Comparison of ENCODE assay signal across 10 cellular contexts in the genomic region with DNA sequence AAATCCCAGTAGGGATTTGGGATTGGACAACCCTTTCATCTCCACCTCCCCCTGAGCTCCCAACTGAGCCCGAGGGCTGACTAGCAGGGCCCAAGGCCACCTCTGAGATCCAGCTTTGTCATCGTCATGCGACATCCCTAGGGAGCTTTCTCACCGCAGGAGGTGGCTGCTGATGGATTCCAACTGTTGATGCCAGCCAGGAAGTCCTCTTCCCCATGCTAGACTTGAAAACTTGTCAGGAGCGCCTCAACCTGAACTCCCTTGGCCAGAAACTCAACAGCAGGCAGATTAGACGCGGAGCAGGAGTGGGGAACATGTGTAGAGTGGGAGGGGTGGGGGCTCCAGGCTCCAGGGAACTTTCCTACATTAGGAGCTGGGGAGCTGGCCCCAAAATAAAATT. TPM values are rescaled to one million over a fixed set of nuclear protein-coding genes. Genes with fewer than 3 reads are reported as not detected.
DNase-seq lines count a peak whose midpoint lies in the region; ATAC-seq, FAIRE-seq and TF ChIP-seq lines count a peak whose summit lies in the region.
"Had no signal": no experiment of that assay in that cellular context is flagged by ENCODE, and none has a peak within 500 bp of the region (broad histone marks: within the 10 kb centered on the region; RNA-seq: fewer than 3 reads in every experiment).

No MANE protein-coding gene starts in this region.

- H2BK15ac ChIP-seq in mesendoderm (replicated peaks; ENCODE audit: low read depth) = no peak overlapping the region

- H3K4me3 ChIP-seq in ACC112 (ENCODE audit: low read depth, low read length) = no peak overlapping the region
- no peak overlapping the region for H3K4me3 ChIP-seq in K562
- H3K4me3 ChIP-seq in mesendoderm (ENCODE audit: low read length) = no peak overlapping the region
- H3K4me3 ChIP-seq: mucosa of descending colon had no signal

- H3K56ac ChIP-seq in mesendoderm (ENCODE audit: low read length) = no peak overlapping the region

- H2AFZ ChIP-seq in ACC112 (ENCODE audit: low read length, unreplicated experiment) (no peak overlapping the region), K562 (ENCODE audit: low read depth, low read length) (no peak overlapping the region; the same call in 1 of the 2 replicates)

- no peak overlapping the region for H3K4ac ChIP-seq in mesendoderm (ENCODE audit: low read depth, low read length)

- CTCF ChIA-PET in K562 (lab: Yijun Ruan, JAX; ENCODE audit: low intra/inter-chr PET ratio) = interaction anchor here (0.7 kb wide), 1 partner anchor 26 kb away, joined by 3 read pairs; no protein-coding TSS in a partner anchor

- peaks cover 3% of the 10 kb centered on the region; the same call in 1 of the 2 replicates for H3K27me3 ChIP-seq in ACC112 (ENCODE audit: insufficient read depth, low read length)
- peaks cover 11 to 25% of the 10 kb centered on the region in 2 experiments for H3K27me3 ChIP-seq in K562 (ENCODE audit: control insufficient read depth in 2 of 2, insufficient read depth in 2 of 2, low read length in 2 of 2)
- H3K27me3 ChIP-seq in mesendoderm (ENCODE audit: insufficient read depth, low read length, poor library complexity) = no peaks in the 10 kb centered on the region

- TF ChIP-seq POLR2A in K562 (conservative IDR thresholded peaks at IDR 0.05) = no peak

- no peak for TF ChIP-seq RAD21 in K562 (CRISPR knock-in tag; conservative IDR thresholded peaks at IDR 0.05 in 1 of 2, IDR thresholded peaks at IDR 0.05 in 1 of 2)

- WGBS in K562 (ENCODE audit: insufficient coverage, low coverage, missing lambda C conversion rate) = 49% methylated on average over 7 of the region's 7 CpGs
- no CpG with 5 or more reads among the region's 7 CpGs for whole genome bisulfite sequencing in mesendoderm (ENCODE audit: extremely low coverage, insufficient coverage, low lambda C conversion rate)

- no peaks in the 10 kb centered on the region for H3K79me1 ChIP-seq in mesendoderm (ENCODE audit: low read length)

- no peaks in the 10 kb centered on the region for H4K20me1 ChIP-seq in K562 (replicated peaks; ENCODE audit: control insufficient read depth, insufficient read depth, low read length)

- H3K4me1 ChIP-seq in ACC112 (ENCODE audit: control insufficient read depth, insufficient read depth, low read length, unreplicated experiment) (no peaks in the 10 kb centered on the region), K562 (replicated peaks in 1 of 2; ENCODE audit: control insufficient read depth in 2 of 2, insufficient read depth in 2 of 2, low read length in 2 of 2) (peaks cover 0 to 8% of the 10 kb centered on the region in 2 experiments; a peak in 2 of 5 replicates), mesendoderm (ENCODE audit: control insufficient read depth, low read depth, low read length) (no peaks in the 10 kb centered on the region)

- no TSS peak for BruUV-seq in K562 (replicated peaks; lab: Mats Ljungman, UMichigan)

- TF ChIP-seq EP300 in K562 (IDR thresholded peaks at IDR 0.05; ENCODE audit: low read length) = no peak

- in situ Hi-C loops in K562 (cut with MboI) = no loop called here

- H2AK5ac ChIP-seq in mesendoderm (ENCODE audit: low read length) = no peak overlapping the region

- H3K23ac ChIP-seq in mesendoderm (ENCODE audit: low read length) = no peak overlapping the region

- H3K9ac ChIP-seq in K562 (ENCODE audit: insufficient read depth in 1 of 2, low read depth in 2 of 2, low read length in 2 of 2) (no peak overlapping the region), mesendoderm (ENCODE audit: low read length) (no peak overlapping the region)

- no peak for FAIRE-seq in K562 (lab: Jason Lieb, UNC)

- H3K36me3 ChIP-seq in ACC112 (ENCODE audit: insufficient read depth, low read length) (no peaks in the 10 kb centered on the region), K562 (ENCODE audit: control insufficient read depth, insufficient read depth, low read length) (no peaks in the 10 kb centered on the region), mesendoderm (ENCODE audit: control insufficient read depth, insufficient read depth, low read length) (no peaks in the 10 kb centered on the region)

- H3K4me2 ChIP-seq in K562 (ENCODE audit: insufficient read depth, low read length) = no peak overlapping the region
- H3K4me2 ChIP-seq in mesendoderm (ENCODE audit: low read length) = no peak overlapping the region

- peak overlapping the region; percentile 28; the same call in 1 of the 2 replicates for H3K27ac ChIP-seq in ACC112 (ENCODE audit: low read depth, low read length)
- H3K27ac ChIP-seq in K562 (ENCODE audit: extremely low read depth, low read depth, low read length) = no peak overlapping the region
- no peak overlapping the region for H3K27ac ChIP-seq in mesendoderm (ENCODE audit: low read depth, low read length)

- no peak for TF ChIP-seq CTCF in K562 (IDR thresholded peaks at IDR 0.05 in 2 of 3, conservative IDR thresholded peaks at IDR 0.05 in 1 of 3; ENCODE audit: insufficient read depth in 2 of 3, low read depth in 1 of 3, low read length in 3 of 3)

- no peak overlapping the region for H4K5ac ChIP-seq in mesendoderm (ENCODE audit: low read length)

- no peak overlapping the region for H2BK120ac ChIP-seq in mesendoderm (ENCODE audit: low read depth, low read length)

- POLR2A ChIA-PET in K562 (lab: Yijun Ruan, JAX) = interaction anchor here (1.1 kb wide), 1 partner anchor 26 kb away, joined by 3 read pairs; no protein-coding TSS in a partner anchor

- no peak overlapping the region for H3K18ac ChIP-seq in mesendoderm (ENCODE audit: low read length)

- DNase-seq in ELF-1 (ENCODE audit: low read depth, low spot score) (peak; percentile 31), K562 (ENCODE audit: extremely low read depth in 1 of 4, low spot score in 3 of 4) (no peak), mesendoderm (peak; percentile 34), NCI-H1092 treated with DMSO at 0.1 percent for 48 hours (lab: John Stamatoyannopoulos, UW) (no peak)
- DNase-seq: stimulated activated naive CD8-positive, alpha-beta T cell treated with anti-CD3 and anti-CD28 coated beads, Interleukin-15, amount 100 ng/mL, for 72 hours had no signal

- peak; percentile 10; the same call in 1 of the 3 replicates for ATAC-seq in K562
- no peak for ATAC-seq in HG03159 (IDR thresholded peaks at IDR 0.05; ENCODE audit: unreplicated experiment)
- ATAC-seq in GM18520 (IDR thresholded peaks at IDR 0.05; ENCODE audit: unreplicated experiment) = no peak
- no peak for ATAC-seq in GM19397 (IDR thresholded peaks at IDR 0.05; ENCODE audit: unreplicated experiment)
- ATAC-seq: stimulated activated naive CD8-positive, alpha-beta T cell treated with anti-CD3 and anti-CD28 coated beads, Interleukin-15, amount 100 ng/mL, for 72 hours had no signal

- H3K9me3 ChIP-seq in K562 (replicated peaks; ENCODE audit: control insufficient read depth, insufficient read depth, low read depth, low read length) = no peaks in the 10 kb centered on the region
- H3K9me3 ChIP-seq: mucosa of descending colon had no signal

- H4K8ac ChIP-seq in mesendoderm (ENCODE audit: low read depth, low read length) = no peak overlapping the region

- H3K79me2 ChIP-seq in ACC112 (ENCODE audit: control insufficient read depth, insufficient read depth, low read length, unreplicated experiment) = no peaks in the 10 kb centered on the region
- no peaks in the 10 kb centered on the region for H3K79me2 ChIP-seq in K562 (ENCODE audit: control insufficient read depth, insufficient read depth, low read length)
- H3K79me2 ChIP-seq in mesendoderm (ENCODE audit: control insufficient read depth, insufficient read depth, low read length) = no peaks in the 10 kb centered on the region

- intact Hi-C loops in K562 (cut with micrococcal nuclease) = no loop called here

- no peak overlapping the region for H2BK5ac ChIP-seq in mesendoderm (ENCODE audit: low read length)

- no peaks in the 10 kb centered on the region for H3K9me1 ChIP-seq in K562 (ENCODE audit: control insufficient read depth, insufficient read depth, low read length)

TF ChIP-seq in K562, 482 proteins besides CTCF, POLR2A, EP300 and RAD21:
- TF ChIP-seq MAFG (tag; conservative IDR thresholded peaks at IDR 0.05) (0 out of 2 replicates have a peak, but pooled peaks have one; percentile 16), BRF1 (IDR thresholded peaks at IDR 0.05; ENCODE audit: borderline replicate concordance, extremely low read depth, insufficient read length) (no peak)
TF ChIP-seq in K562: peak in this region for 1.

RNA-seq across cellular contexts. Expression of a gene that starts 34.3 kb away (rescaled TPM):
- 0.76 and 1.1 TPM in 2 replicates for total RNA-seq in K562 (2011; cell fraction: chromatin; rRNA removed; ENCODE audit: low replicate concordance)
- 0.79 and 0.83 TPM in 2 replicates for total RNA-seq in K562 (2011; cell fraction: nucleolus; rRNA removed)
- 0.69 and 0.88 TPM in 2 replicates for total RNA-seq in K562 (2011; cell fraction: nucleoplasm; rRNA removed)
- total RNA-seq in K562 (2014; rRNA removed) (0.32 and 0.37 TPM in 2 replicates), K562 (2014; rRNA removed; fragmentation: Illumina TruSeq; extraction: Trizol) (0.11 and 0.16 TPM in 2 replicates), K562 (2015; rRNA removed; fragmentation: Illumina TruSeq; extraction: Trizol) (0.07 and 0.11 TPM in 2 replicates), K562 (2021) (0.34 and 0.40 TPM in 2 replicates)
- polyA plus RNA-seq in K562 (2011; rRNA removed) (0.25 and 0.35 TPM in 2 replicates), K562 (2014; fragmentation: Illumina TruSeq; extraction: Trizol) (0.19 and 0.24 TPM in 2 replicates), K562 (2014; fragmentation: Nextera tagmentation; extraction: Ambion mirVana) (under 1 TPM; 0.01 to 0.03 TPM), K562 (2014; rRNA removed) (0.20 and 0.40 TPM in 2 replicates)
- polyA plus RNA-seq in K562 (2011; cell fraction: cytosol; rRNA removed) = 0.44 and 0.69 TPM in 2 replicates
- 0.43 and 0.48 TPM in 2 replicates for polyA plus RNA-seq in K562 (2011; cell fraction: nucleus; rRNA removed)
- polyA plus RNA-seq in K562 (2012) = 0.21 and 0.26 TPM in 2 replicates
- 0.63 and 1.0 TPM in 2 replicates for polyA minus RNA-seq in K562 (2011; rRNA and poly(A)+ RNA removed)
- polyA minus RNA-seq in K562 (2011; cell fraction: cytosol; rRNA and poly(A)+ RNA removed) = 0.38 and 0.91 TPM in 2 replicates
- 0.13 and 0.78 TPM in 2 replicates for polyA minus RNA-seq in K562 (2011; cell fraction: nucleus; rRNA and poly(A)+ RNA removed)
- 7.1 TPM for polyA plus RNA-seq in mesendoderm (2013, experiment 1 of 2)
- 6.9 TPM for polyA plus RNA-seq in mesendoderm (2013, experiment 2 of 2)

Comparison
In these comparisons a context has a peak if more than half of its experiments do, and no peak if none do; other contexts are left out.
1. DNase-seq: peak in ELF-1 (single experiment) and mesendoderm (single experiment); none in K562 (0 of 4) and NCI-H1092 treated with DMSO at 0.1 percent for 48 hours (single experiment).